8 cellular contexts compared by ENCODE assay signal in the genomic region with DNA sequence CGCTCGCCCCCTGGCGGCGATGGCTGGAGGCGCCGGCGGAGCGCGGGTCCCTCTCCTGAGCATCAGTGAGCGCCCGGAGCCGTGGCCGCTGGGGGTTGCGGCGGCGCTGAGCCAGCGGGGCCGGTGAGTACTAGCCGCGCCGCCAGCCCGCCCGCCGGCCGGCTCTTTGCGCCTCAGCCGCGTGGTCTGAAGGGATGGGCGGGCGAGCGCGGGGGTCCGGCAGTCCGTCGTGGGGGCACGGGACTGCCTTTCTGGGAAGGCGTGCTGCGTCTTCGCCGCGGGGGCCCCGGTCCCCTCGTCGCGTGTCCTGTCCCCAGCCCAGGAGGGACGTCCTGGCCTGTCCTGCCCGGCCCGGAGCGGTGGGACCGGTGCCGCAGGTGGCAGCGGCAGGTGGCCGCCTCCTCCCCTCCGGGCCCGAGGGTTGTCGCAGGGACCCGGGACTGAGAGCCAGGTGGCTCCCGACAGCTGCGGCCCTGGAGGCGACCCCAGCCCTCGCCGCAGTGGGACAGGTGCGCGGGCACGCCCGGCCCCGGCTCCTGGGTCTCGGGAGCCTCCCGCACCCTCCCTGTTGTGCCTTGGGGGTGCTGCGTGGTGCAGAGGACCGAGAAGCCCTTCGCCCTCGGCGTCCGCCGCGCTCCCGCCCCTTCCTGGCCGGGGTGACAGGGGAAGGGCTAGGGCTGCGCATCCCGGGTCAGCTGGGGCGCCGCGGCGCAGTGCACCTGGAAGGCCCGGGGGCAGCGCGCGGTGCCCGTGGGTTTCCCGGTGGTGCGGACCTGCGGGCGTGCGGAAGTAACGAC. TPM values are rescaled to one million over a fixed set of nuclear protein-coding genes. Genes with fewer than 3 reads are reported as not detected.
A peak's percentile ranks its signal among the peaks of the same experiment; 100 is the strongest.
DNase-seq lines count a peak whose midpoint lies in the region; ATAC-seq and TF ChIP-seq lines count a peak whose summit lies in the region.

A gene with protein sequence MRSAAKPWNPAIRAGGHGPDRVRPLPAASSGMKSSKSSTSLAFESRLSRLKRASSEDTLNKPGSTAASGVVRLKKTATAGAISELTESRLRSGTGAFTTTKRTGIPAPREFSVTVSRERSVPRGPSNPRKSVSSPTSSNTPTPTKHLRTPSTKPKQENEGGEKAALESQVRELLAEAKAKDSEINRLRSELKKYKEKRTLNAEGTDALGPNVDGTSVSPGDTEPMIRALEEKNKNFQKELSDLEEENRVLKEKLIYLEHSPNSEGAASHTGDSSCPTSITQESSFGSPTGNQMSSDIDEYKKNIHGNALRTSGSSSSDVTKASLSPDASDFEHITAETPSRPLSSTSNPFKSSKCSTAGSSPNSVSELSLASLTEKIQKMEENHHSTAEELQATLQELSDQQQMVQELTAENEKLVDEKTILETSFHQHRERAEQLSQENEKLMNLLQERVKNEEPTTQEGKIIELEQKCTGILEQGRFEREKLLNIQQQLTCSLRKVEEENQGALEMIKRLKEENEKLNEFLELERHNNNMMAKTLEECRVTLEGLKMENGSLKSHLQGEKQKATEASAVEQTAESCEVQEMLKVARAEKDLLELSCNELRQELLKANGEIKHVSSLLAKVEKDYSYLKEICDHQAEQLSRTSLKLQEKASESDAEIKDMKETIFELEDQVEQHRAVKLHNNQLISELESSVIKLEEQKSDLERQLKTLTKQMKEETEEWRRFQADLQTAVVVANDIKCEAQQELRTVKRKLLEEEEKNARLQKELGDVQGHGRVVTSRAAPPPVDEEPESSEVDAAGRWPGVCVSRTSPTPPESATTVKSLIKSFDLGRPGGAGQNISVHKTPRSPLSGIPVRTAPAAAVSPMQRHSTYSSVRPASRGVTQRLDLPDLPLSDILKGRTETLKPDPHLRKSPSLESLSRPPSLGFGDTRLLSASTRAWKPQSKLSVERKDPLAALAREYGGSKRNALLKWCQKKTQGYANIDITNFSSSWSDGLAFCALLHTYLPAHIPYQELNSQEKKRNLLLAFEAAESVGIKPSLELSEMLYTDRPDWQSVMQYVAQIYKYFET (plus strand): TSS at position 58 of the 797 bp plus-strand sequence. CDS start 87,293 bp downstream, outside the sequence.

- H2AFZ ChIP-seq in neural cell (ENCODE audit: low read depth, low read length) = peak within 1 kb of the TSS; percentile 65

- H3K9ac ChIP-seq in HUES6 (ENCODE audit: low read length) (peak within 1 kb of the TSS; percentile 54), neural cell (ENCODE audit: low read length) (peak within 1 kb of the TSS; percentile 57), stomach smooth muscle (ENCODE audit: low read length in 2 of 2) (peak within 1 kb of the TSS; percentile 30 to 66)

- H3K4me2 ChIP-seq in neural cell (ENCODE audit: low read length) = peak within 1 kb of the TSS; percentile 69

- H3K27ac ChIP-seq in HUES6 (ENCODE audit: low read depth, low read length) (no peak within 1 kb of the TSS), neural cell (ENCODE audit: low read length) (no peak within 1 kb of the TSS), stomach smooth muscle (ENCODE audit: low read length) (no peak within 1 kb of the TSS)

- H3K9me2 ChIP-seq in neural cell (ENCODE audit: insufficient read depth, low read length) = no peaks in the 10 kb centered on the region

- in situ Hi-C loops in Caki2 (cut with HindIII; ENCODE audit: low pct_unique_long_range_greater_than_20kb, low sequenced_read_pairs) = no loop called here

- no peak for TF ChIP-seq EP300 in neural cell (conservative IDR thresholded peaks at IDR 0.05; ENCODE audit: poor library complexity, severe bottlenecking)

- TF ChIP-seq RAD21 in neural cell (conservative IDR thresholded peaks at IDR 0.05) = peak; percentile 51

- DNase-seq in Caki2 (ENCODE audit: low read depth) (peak; percentile 76), RPMI7951 (ENCODE audit: low read depth) (no peak), activated T-helper 1 cell treated with Interleukin-2 at 50 U/mL for 16 hours (ENCODE audit: low read depth) (peak; percentile 82), fibroblast of the aortic adventitia (ENCODE audit: low read depth) (peak; percentile 47)

- TF ChIP-seq CTCF in fibroblast of the aortic adventitia (IDR thresholded peaks at IDR 0.05; ENCODE audit: insufficient read depth, low read length) (peak; percentile 63), neural cell (IDR thresholded peaks at IDR 0.05; ENCODE audit: poor library complexity, severe bottlenecking) (peak; percentile 99)

- no peaks in the 10 kb centered on the region for H3K36me3 ChIP-seq in HUES6 (ENCODE audit: control insufficient read depth, insufficient read depth, low read length)
- H3K36me3 ChIP-seq in neural cell (ENCODE audit: insufficient read depth, low read length) = no peaks in the 10 kb centered on the region
- H3K36me3 ChIP-seq in stomach smooth muscle (ENCODE audit: control insufficient read depth in 2 of 2, insufficient read depth in 2 of 2, low read length in 2 of 2) = no peaks in the 10 kb centered on the region

- peak; percentile 90 for ATAC-seq in GM21423 (IDR thresholded peaks at IDR 0.05; ENCODE audit: unreplicated experiment)

- no peaks in the 10 kb centered on the region for H3K79me2 ChIP-seq in neural cell (replicated peaks; ENCODE audit: insufficient read depth, low read length)

- H3F3A ChIP-seq in neural cell (ENCODE audit: insufficient read depth, low read length, poor library complexity, severe bottlenecking) = no peaks in the 10 kb centered on the region

- 0 out of 2 replicates have a peak, but pooled peaks cover 4% of the 10 kb centered on the region for H3K9me3 ChIP-seq in HUES6 (ENCODE audit: control insufficient read depth, insufficient read depth, low read depth, low read length)
- H3K9me3 ChIP-seq in neural cell (ENCODE audit: low read length) = no peaks in the 10 kb centered on the region
- no peaks in the 10 kb centered on the region for H3K9me3 ChIP-seq in stomach smooth muscle (ENCODE audit: control insufficient read depth in 2 of 2, low read length in 2 of 2)

- peak within 1 kb of the TSS; percentile 93 for H3K4me3 ChIP-seq in HUES6 (ENCODE audit: low read depth, low read length)
- peak within 1 kb of the TSS; percentile 76 for H3K4me3 ChIP-seq in fibroblast of the aortic adventitia (ENCODE audit: low read depth, low read length)
- H3K4me3 ChIP-seq in neural cell (ENCODE audit: low read length) = peak within 1 kb of the TSS; percentile 82
- H3K4me3 ChIP-seq in stomach smooth muscle (ENCODE audit: low read length in 2 of 2) = peak within 1 kb of the TSS; percentile 79 to 93

- H3K4me1 ChIP-seq in HUES6 (ENCODE audit: control insufficient read depth, insufficient read depth, low read length) = 0 out of 2 replicates have a peak, but pooled peaks cover 3% of the 10 kb centered on the region
- peaks cover 15% of the 10 kb centered on the region for H3K4me1 ChIP-seq in stomach smooth muscle (ENCODE audit: control insufficient read depth, insufficient read depth, low read length)

- H3K27me3 ChIP-seq in HUES6 (ENCODE audit: control insufficient read depth, insufficient read depth, low read length) (peaks cover 43% of the 10 kb centered on the region), neural cell (ENCODE audit: insufficient read depth, low read depth, low read length) (peaks cover 29% of the 10 kb centered on the region), stomach smooth muscle (ENCODE audit: control insufficient read depth in 1 of 2, insufficient read depth in 2 of 2, low read length in 2 of 2) (peaks cover 27 to 41% of the 10 kb centered on the region in 2 donors)

- no peaks in the 10 kb centered on the region for H4K20me1 ChIP-seq in neural cell (ENCODE audit: insufficient read depth)

TF ChIP-seq in neural cell, 6 proteins besides CTCF, POLR2A, EP300 and RAD21:
- TF ChIP-seq, protein P1, sequence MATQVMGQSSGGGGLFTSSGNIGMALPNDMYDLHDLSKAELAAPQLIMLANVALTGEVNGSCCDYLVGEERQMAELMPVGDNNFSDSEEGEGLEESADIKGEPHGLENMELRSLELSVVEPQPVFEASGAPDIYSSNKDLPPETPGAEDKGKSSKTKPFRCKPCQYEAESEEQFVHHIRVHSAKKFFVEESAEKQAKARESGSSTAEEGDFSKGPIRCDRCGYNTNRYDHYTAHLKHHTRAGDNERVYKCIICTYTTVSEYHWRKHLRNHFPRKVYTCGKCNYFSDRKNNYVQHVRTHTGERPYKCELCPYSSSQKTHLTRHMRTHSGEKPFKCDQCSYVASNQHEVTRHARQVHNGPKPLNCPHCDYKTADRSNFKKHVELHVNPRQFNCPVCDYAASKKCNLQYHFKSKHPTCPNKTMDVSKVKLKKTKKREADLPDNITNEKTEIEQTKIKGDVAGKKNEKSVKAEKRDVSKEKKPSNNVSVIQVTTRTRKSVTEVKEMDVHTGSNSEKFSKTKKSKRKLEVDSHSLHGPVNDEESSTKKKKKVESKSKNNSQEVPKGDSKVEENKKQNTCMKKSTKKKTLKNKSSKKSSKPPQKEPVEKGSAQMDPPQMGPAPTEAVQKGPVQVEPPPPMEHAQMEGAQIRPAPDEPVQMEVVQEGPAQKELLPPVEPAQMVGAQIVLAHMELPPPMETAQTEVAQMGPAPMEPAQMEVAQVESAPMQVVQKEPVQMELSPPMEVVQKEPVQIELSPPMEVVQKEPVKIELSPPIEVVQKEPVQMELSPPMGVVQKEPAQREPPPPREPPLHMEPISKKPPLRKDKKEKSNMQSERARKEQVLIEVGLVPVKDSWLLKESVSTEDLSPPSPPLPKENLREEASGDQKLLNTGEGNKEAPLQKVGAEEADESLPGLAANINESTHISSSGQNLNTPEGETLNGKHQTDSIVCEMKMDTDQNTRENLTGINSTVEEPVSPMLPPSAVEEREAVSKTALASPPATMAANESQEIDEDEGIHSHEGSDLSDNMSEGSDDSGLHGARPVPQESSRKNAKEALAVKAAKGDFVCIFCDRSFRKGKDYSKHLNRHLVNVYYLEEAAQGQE (IDR thresholded peaks at IDR 0.05; ENCODE audit: borderline replicate concordance) = no peak
- peak; percentile 20 for TF ChIP-seq TAF1 (IDR thresholded peaks at IDR 0.05; ENCODE audit: low read depth)
- peak; percentile 72 for TF ChIP-seq MXI1 (conservative IDR thresholded peaks at IDR 0.05; ENCODE audit: poor library complexity, severe bottlenecking)
- TF ChIP-seq EZH2 (IDR thresholded peaks at IDR 0.05; ENCODE audit: borderline replicate concordance, insufficient read depth, low read length, poor library complexity, severe bottlenecking) = no peak
- peak; percentile 26 for TF ChIP-seq POLR2AphosphoS5 (IDR thresholded peaks at IDR 0.05)
- TF ChIP-seq SMC3 (conservative IDR thresholded peaks at IDR 0.05; ENCODE audit: poor library complexity) = peak; percentile 67

RNA-seq across cellular contexts. Expression of the gene that starts here (rescaled TPM):
- total RNA-seq in Caki2 (2014; rRNA removed; shearing (Covaris generic); ENCODE audit: low replicate concordance) = 108 and 143 TPM in 2 replicates
- total RNA-seq in RPMI7951 (2014; rRNA removed; shearing (Covaris generic)) = 40.3 and 45.4 TPM in 2 replicates
- total RNA-seq in fibroblast of the aortic adventitia (ENCODE audit: low replicate concordance) = 13.6 and 16.8 TPM in 2 replicates
- 7.0 and 8.6 TPM in 2 replicates for polyA plus RNA-seq in neural cell
- polyA minus RNA-seq in neural cell = 123 and 131 TPM in 2 replicates
